ENCODE assay signal across 14 cellular contexts in the genomic region with DNA sequence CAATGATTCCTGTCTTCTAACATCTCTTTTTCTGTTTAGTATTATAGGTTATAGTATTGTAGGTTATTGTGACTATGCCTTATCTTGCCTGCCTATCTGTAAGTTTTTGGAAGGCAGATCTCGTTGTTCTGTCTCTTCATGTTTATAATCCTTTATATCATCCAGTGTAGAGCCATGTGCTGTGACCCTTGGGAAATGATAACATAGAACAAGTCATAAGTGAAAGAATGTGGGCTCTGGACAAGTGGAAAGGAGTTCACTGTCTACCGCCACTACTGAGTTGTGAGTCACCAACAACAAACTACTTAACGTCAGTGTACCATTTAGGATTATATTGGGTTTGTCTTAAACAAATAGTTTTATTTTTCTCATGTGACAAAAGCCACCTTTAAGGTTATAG.
A peak's percentile ranks its signal among the peaks of the same experiment; 100 is the strongest.
DNase-seq lines count a peak whose midpoint lies in the region; ATAC-seq, FAIRE-seq and TF ChIP-seq lines count a peak whose summit lies in the region.
"Had no signal": no experiment of that assay in that cellular context is flagged by ENCODE, and none has a peak within 500 bp of the region (broad histone marks: within the 10 kb centered on the region; RNA-seq: fewer than 3 reads in every experiment).

No MANE protein-coding gene starts in this region.

- H3K27me3 ChIP-seq in SJSA1 (replicated peaks) (no peaks in the 10 kb centered on the region), skeletal muscle satellite cell (ENCODE audit: control insufficient read depth, insufficient read depth, low read length) (no peaks in the 10 kb centered on the region), WERI-Rb-1 (ENCODE audit: insufficient read depth, low read depth, severe bottlenecking) (no peaks in the 10 kb centered on the region)
- H3K27me3 ChIP-seq: body of pancreas had no signal

- H3K4me3 ChIP-seq in SJSA1 (no peak overlapping the region), skeletal muscle satellite cell (ENCODE audit: low read length) (no peak overlapping the region), WERI-Rb-1 (ENCODE audit: low read depth, low read length) (no peak overlapping the region)
- H3K4me3 ChIP-seq: body of pancreas had no signal

- H3K27ac ChIP-seq in SJSA1 (peak overlapping the region; percentile 24; the same call in 1 of the 2 replicates), WERI-Rb-1 (no peak overlapping the region)
- H3K27ac ChIP-seq: body of pancreas, epithelial cell of prostate, KMS-11 had no signal

- DNase-seq in H4 (ENCODE audit: low spot score): peak; percentile 21
- DNase-seq in SJSA1 (ENCODE audit: low read depth in 1 of 2, low spot score in 2 of 2): peak in 1 of 2 experiments; percentile 42
- DNase-seq in fibroblast of peridontal ligament (ENCODE audit: extremely low read depth): peak; percentile 79
- no peak for DNase-seq in WERI-Rb-1
- no peak for DNase-seq in midbrain (lab: John Stamatoyannopoulos, UW)
- no peak for DNase-seq in GM12892 (ENCODE audit: insufficient read length)
- DNase-seq: body of pancreas, NCI-H2029 treated with DMSO at 0.1 percent for 48 hours, NCI-H82, nucleus accumbens had no signal

- H3K4me2 ChIP-seq in skeletal muscle satellite cell (ENCODE audit: low read length): peak overlapping the region; percentile 65
- H3K4me2 ChIP-seq: KMS-11 had no signal

- no peak overlapping the region for H3K9ac ChIP-seq in skeletal muscle satellite cell (ENCODE audit: low read depth, low read length)
- H3K9ac ChIP-seq: KMS-11 had no signal

- H3K9me3 ChIP-seq in SJSA1 (replicated peaks): no peaks in the 10 kb centered on the region
- peaks cover 4% of the 10 kb centered on the region for H3K9me3 ChIP-seq in skeletal muscle satellite cell (replicated peaks; ENCODE audit: low read length)
- H3K9me3 ChIP-seq in WERI-Rb-1 (ENCODE audit: severe bottlenecking): no peaks in the 10 kb centered on the region

- no peak for TF ChIP-seq CTCF in WERI-Rb-1 (IDR thresholded peaks at IDR 0.05; ENCODE audit: low read depth, low read length)

- H3K4me1 ChIP-seq in SJSA1 (replicated peaks): peaks cover 9% of the 10 kb centered on the region
- peaks cover 8% of the 10 kb centered on the region for H3K4me1 ChIP-seq in skeletal muscle satellite cell (ENCODE audit: control insufficient read depth, insufficient read depth, low read length)
- H3K4me1 ChIP-seq: body of pancreas had no signal

- no peak for FAIRE-seq in GM12892 (lab: Jason Lieb, UNC)

- no peaks in the 10 kb centered on the region for H3K36me3 ChIP-seq in SJSA1
- H3K36me3 ChIP-seq in skeletal muscle satellite cell (ENCODE audit: insufficient read depth, low read length): no peaks in the 10 kb centered on the region
- H3K36me3 ChIP-seq in WERI-Rb-1: no peaks in the 10 kb centered on the region

- TF ChIP-seq POLR2A in GM12892 (IDR thresholded peaks at IDR 0.05; ENCODE audit: low read depth, low read length): no peak

- ATAC-seq in GM19023 (IDR thresholded peaks at IDR 0.05; ENCODE audit: unreplicated experiment): no peak
- ATAC-seq: body of pancreas had no signal

Comparison
In these comparisons a context has a peak if more than half of its experiments do, and no peak if none do; other contexts are left out.
1. DNase-seq: peak in H4 (single experiment) and fibroblast of peridontal ligament (single experiment); none in WERI-Rb-1 (single experiment), midbrain (single experiment) and GM12892 (single experiment).